1 cellular context compared by ENCODE assay signal in the genomic region with DNA sequence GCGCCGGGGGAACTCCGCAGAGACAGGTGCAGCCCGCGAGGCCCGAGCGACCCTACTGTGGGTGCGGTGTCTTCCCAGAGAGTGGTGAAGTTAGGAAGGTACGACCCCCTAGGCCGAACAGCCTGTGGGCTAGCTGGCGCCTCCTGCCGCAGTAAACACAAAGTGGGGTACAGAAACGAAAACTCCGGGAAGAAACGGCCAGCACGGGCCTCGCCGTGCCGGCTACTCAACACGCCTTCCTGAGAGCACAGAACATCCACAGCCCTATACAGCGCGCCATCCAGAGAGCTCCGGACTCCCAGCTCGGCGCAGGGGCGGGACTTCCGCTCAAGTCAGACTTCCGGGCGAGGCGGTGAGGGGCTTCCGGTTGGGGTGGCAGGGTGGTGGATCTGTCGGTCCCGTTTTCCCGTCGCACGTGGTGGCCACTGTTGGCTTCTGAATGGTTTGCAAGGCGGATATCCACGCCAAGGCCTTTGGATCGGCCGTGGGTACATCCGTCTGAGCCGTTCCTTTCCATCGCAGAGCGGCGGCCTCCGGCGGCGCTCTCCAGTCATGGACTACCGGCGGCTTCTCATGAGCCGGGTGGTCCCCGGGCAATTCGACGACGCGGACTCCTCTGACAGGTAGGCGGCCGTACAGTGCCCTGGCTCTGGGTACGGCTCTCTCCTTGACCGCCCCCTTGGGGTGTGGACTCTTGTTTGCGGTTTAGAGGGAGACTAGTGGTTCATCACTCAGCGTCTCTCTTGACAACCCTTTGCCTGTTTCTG.
TF ChIP-seq lines count a peak whose summit lies in the region.

A gene (minus strand): TSS at position 292 of the 767 bp plus-strand sequence. CDS start 2,569 bp downstream, outside the sequence.
A gene (plus strand): TSS at position 358 of the 767 bp plus-strand sequence. CDS start 195 bp downstream, at position 553.

TF ChIP-seq in K562, 482 proteins besides CTCF, POLR2A, EP300 and RAD21 (continued from another document and continues in another):
- TF ChIP-seq ZNF445 (CRISPR knock-in tag; IDR thresholded peaks at IDR 0.05; ENCODE audit: low read depth) (no peak), GABPB1 (CRISPR knock-in tag; IDR thresholded peaks at IDR 0.05) (peak; percentile 99), IFI16 (CRISPR knock-in tag; IDR thresholded peaks at IDR 0.05) (no peak), ZNF830 (CRISPR knock-in tag; IDR thresholded peaks at IDR 0.05) (no peak), POLR2B (IDR thresholded peaks at IDR 0.05; ENCODE audit: low read depth, partially characterized antibody) (peak; percentile 93), NFATC3 (IDR thresholded peaks at IDR 0.05) (no peak), BCOR (IDR thresholded peaks at IDR 0.05) (peak; percentile 63; the same call in 1 of the 2 replicates), MXI1 (IDR thresholded peaks at IDR 0.05; ENCODE audit: low read depth, low read length) (peak; percentile 72; the same call in 1 of the 2 replicates), DNMT1 (IDR thresholded peaks at IDR 0.05) (no peak), SMAD3 (CRISPR knock-in tag; conservative IDR thresholded peaks at IDR 0.05) (no peak), FOXA1 (IDR thresholded peaks at IDR 0.05; ENCODE audit: borderline replicate concordance) (no peak), MTA1 (IDR thresholded peaks at IDR 0.05; ENCODE audit: borderline replicate concordance) (no peak; the same call in 1 of the 2 replicates), HIVEP1 (CRISPR knock-in tag; IDR thresholded peaks at IDR 0.05) (no peak), FOXA3 (CRISPR knock-in tag; conservative IDR thresholded peaks at IDR 0.05 in 1 of 2, IDR thresholded peaks at IDR 0.05 in 1 of 2) (no peak), RBBP5 (IDR thresholded peaks at IDR 0.05; ENCODE audit: borderline replicate concordance, insufficient read depth, low read length, poor library complexity, severe bottlenecking) (peak; percentile 93), HCFC1 (IDR thresholded peaks at IDR 0.05; ENCODE audit: low read depth, low read length) (peak; percentile 73), SPI1 (IDR thresholded peaks at IDR 0.05; ENCODE audit: borderline replicate concordance, low read depth, low read length) (peak; percentile 85), PYGO2 (tag; IDR thresholded peaks at IDR 0.05) (no peak), KAT8 (IDR thresholded peaks at IDR 0.05; ENCODE audit: low read depth) (no peak), SREBF2 (CRISPR knock-in tag; IDR thresholded peaks at IDR 0.05) (no peak; the same call in 1 of the 2 replicates), ZNF239 (CRISPR knock-in tag; IDR thresholded peaks at IDR 0.05) (no peak), MCM3 (IDR thresholded peaks at IDR 0.05) (no peak), GABPA (tag; conservative IDR thresholded peaks at IDR 0.05; ENCODE audit: low read depth) (peak; percentile 100), TAF9B (IDR thresholded peaks at IDR 0.05; ENCODE audit: partially characterized antibody) (peak; percentile 92), ASH1L (IDR thresholded peaks at IDR 0.05; ENCODE audit: borderline replicate concordance, low read depth, partially characterized antibody) (no peak), SAFB2 (IDR thresholded peaks at IDR 0.05; ENCODE audit: borderline replicate concordance, low read depth, low read length, severe bottlenecking) (no peak), NONO (IDR thresholded peaks at IDR 0.05; ENCODE audit: low read depth in 2 of 2, low read length in 1 of 2) (no peak), RFX5 (IDR thresholded peaks at IDR 0.05; ENCODE audit: low read depth, low read length) (0 out of 2 replicates have a peak, but pooled peaks have one; percentile 24), BRD4 (IDR thresholded peaks at IDR 0.05) (no peak; the same call in 1 of the 2 replicates), ZNF75A (CRISPR knock-in tag; IDR thresholded peaks at IDR 0.05) (no peak), BRD9 (IDR thresholded peaks at IDR 0.05; ENCODE audit: low read depth, partially characterized antibody) (no peak), RBM15 (IDR thresholded peaks at IDR 0.05; ENCODE audit: insufficient read depth, low read length) (no peak), CXXC5 (CRISPR knock-in tag; IDR thresholded peaks at IDR 0.05) (peak; percentile 75), NR1H2 (CRISPR knock-in tag; IDR thresholded peaks at IDR 0.05) (no peak), KLF10 (CRISPR knock-in tag; IDR thresholded peaks at IDR 0.05) (no peak), SIRT6 (IDR thresholded peaks at IDR 0.05; ENCODE audit: low read depth, low read length) (no peak)
- TF ChIP-seq, protein P1, sequence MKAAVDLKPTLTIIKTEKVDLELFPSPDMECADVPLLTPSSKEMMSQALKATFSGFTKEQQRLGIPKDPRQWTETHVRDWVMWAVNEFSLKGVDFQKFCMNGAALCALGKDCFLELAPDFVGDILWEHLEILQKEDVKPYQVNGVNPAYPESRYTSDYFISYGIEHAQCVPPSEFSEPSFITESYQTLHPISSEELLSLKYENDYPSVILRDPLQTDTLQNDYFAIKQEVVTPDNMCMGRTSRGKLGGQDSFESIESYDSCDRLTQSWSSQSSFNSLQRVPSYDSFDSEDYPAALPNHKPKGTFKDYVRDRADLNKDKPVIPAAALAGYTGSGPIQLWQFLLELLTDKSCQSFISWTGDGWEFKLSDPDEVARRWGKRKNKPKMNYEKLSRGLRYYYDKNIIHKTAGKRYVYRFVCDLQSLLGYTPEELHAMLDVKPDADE (conservative IDR thresholded peaks at IDR 0.05; ENCODE audit: control insufficient read depth, low read depth, low read length), result peak; percentile 5; the same call in 1 of the 2 replicates
- TF ChIP-seq, protein P2, sequence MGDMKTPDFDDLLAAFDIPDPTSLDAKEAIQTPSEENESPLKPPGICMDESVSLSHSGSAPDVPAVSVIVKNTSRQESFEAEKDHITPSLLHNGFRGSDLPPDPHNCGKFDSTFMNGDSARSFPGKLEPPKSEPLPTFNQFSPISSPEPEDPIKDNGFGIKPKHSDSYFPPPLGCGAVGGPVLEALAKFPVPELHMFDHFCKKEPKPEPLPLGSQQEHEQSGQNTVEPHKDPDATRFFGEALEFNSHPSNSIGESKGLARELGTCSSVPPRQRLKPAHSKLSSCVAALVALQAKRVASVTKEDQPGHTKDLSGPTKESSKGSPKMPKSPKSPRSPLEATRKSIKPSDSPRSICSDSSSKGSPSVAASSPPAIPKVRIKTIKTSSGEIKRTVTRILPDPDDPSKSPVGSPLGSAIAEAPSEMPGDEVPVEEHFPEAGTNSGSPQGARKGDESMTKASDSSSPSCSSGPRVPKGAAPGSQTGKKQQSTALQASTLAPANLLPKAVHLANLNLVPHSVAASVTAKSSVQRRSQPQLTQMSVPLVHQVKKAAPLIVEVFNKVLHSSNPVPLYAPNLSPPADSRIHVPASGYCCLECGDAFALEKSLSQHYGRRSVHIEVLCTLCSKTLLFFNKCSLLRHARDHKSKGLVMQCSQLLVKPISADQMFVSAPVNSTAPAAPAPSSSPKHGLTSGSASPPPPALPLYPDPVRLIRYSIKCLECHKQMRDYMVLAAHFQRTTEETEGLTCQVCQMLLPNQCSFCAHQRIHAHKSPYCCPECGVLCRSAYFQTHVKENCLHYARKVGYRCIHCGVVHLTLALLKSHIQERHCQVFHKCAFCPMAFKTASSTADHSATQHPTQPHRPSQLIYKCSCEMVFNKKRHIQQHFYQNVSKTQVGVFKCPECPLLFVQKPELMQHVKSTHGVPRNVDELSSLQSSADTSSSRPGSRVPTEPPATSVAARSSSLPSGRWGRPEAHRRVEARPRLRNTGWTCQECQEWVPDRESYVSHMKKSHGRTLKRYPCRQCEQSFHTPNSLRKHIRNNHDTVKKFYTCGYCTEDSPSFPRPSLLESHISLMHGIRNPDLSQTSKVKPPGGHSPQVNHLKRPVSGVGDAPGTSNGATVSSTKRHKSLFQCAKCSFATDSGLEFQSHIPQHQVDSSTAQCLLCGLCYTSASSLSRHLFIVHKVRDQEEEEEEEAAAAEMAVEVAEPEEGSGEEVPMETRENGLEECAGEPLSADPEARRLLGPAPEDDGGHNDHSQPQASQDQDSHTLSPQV (IDR thresholded peaks at IDR 0.05), result no peak
- TF ChIP-seq, protein P3, sequence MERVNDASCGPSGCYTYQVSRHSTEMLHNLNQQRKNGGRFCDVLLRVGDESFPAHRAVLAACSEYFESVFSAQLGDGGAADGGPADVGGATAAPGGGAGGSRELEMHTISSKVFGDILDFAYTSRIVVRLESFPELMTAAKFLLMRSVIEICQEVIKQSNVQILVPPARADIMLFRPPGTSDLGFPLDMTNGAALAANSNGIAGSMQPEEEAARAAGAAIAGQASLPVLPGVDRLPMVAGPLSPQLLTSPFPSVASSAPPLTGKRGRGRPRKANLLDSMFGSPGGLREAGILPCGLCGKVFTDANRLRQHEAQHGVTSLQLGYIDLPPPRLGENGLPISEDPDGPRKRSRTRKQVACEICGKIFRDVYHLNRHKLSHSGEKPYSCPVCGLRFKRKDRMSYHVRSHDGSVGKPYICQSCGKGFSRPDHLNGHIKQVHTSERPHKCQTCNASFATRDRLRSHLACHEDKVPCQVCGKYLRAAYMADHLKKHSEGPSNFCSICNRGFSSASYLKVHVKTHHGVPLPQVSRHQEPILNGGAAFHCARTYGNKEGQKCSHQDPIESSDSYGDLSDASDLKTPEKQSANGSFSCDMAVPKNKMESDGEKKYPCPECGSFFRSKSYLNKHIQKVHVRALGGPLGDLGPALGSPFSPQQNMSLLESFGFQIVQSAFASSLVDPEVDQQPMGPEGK (CRISPR knock-in tag; IDR thresholded peaks at IDR 0.05; ENCODE audit: borderline replicate concordance), result no peak
- TF ChIP-seq, protein P4, sequence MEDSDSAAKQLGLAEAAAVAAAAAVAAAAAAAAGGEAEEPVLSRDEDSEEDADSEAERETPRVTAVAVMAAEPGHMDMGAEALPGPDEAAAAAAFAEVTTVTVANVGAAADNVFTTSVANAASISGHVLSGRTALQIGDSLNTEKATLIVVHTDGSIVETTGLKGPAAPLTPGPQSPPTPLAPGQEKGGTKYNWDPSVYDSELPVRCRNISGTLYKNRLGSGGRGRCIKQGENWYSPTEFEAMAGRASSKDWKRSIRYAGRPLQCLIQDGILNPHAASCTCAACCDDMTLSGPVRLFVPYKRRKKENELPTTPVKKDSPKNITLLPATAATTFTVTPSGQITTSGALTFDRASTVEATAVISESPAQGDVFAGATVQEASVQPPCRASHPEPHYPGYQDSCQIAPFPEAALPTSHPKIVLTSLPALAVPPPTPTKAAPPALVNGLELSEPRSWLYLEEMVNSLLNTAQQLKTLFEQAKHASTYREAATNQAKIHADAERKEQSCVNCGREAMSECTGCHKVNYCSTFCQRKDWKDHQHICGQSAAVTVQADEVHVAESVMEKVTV (CRISPR knock-in tag; IDR thresholded peaks at IDR 0.05), result no peak
- TF ChIP-seq, protein P5, sequence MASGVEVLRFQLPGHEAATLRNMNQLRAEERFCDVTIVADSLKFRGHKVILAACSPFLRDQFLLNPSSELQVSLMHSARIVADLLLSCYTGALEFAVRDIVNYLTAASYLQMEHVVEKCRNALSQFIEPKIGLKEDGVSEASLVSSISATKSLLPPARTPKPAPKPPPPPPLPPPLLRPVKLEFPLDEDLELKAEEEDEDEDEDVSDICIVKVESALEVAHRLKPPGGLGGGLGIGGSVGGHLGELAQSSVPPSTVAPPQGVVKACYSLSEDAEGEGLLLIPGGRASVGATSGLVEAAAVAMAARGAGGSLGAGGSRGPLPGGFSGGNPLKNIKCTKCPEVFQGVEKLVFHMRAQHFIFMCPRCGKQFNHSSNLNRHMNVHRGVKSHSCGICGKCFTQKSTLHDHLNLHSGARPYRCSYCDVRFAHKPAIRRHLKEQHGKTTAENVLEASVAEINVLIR (CRISPR knock-in tag; IDR thresholded peaks at IDR 0.05), result no peak
- TF ChIP-seq, protein P6, sequence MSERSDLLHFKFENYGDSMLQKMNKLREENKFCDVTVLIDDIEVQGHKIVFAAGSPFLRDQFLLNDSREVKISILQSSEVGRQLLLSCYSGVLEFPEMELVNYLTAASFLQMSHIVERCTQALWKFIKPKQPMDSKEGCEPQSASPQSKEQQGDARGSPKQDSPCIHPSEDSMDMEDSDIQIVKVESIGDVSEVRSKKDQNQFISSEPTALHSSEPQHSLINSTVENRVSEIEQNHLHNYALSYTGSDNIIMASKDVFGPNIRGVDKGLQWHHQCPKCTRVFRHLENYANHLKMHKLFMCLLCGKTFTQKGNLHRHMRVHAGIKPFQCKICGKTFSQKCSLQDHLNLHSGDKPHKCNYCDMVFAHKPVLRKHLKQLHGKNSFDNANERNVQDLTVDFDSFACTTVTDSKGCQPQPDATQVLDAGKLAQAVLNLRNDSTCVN (CRISPR knock-in tag; IDR thresholded peaks at IDR 0.05), result no peak
- TF ChIP-seq, protein P7, sequence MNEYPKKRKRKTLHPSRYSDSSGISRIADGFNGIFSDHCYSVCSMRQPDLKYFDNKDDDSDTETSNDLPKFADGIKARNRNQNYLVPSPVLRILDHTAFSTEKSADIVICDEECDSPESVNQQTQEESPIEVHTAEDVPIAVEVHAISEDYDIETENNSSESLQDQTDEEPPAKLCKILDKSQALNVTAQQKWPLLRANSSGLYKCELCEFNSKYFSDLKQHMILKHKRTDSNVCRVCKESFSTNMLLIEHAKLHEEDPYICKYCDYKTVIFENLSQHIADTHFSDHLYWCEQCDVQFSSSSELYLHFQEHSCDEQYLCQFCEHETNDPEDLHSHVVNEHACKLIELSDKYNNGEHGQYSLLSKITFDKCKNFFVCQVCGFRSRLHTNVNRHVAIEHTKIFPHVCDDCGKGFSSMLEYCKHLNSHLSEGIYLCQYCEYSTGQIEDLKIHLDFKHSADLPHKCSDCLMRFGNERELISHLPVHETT (CRISPR knock-in tag; conservative IDR thresholded peaks at IDR 0.05 in 1 of 2, IDR thresholded peaks at IDR 0.05 in 1 of 2), result peak in 1 of 2 experiments; percentile 81; a peak in 2 of 4 replicates
- TF ChIP-seq, protein P8, sequence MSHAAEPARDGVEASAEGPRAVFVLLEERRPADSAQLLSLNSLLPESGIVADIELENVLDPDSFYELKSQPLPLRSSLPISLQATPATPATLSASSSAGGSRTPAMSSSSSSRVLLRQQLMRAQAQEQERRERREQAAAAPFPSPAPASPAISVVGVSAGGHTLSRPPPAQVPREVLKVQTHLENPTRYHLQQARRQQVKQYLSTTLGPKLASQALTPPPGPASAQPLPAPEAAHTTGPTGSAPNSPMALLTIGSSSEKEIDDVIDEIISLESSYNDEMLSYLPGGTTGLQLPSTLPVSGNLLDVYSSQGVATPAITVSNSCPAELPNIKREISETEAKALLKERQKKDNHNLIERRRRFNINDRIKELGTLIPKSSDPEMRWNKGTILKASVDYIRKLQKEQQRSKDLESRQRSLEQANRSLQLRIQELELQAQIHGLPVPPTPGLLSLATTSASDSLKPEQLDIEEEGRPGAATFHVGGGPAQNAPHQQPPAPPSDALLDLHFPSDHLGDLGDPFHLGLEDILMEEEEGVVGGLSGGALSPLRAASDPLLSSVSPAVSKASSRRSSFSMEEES (CRISPR knock-in tag; IDR thresholded peaks at IDR 0.05), result no peak
- TF ChIP-seq, protein P9, sequence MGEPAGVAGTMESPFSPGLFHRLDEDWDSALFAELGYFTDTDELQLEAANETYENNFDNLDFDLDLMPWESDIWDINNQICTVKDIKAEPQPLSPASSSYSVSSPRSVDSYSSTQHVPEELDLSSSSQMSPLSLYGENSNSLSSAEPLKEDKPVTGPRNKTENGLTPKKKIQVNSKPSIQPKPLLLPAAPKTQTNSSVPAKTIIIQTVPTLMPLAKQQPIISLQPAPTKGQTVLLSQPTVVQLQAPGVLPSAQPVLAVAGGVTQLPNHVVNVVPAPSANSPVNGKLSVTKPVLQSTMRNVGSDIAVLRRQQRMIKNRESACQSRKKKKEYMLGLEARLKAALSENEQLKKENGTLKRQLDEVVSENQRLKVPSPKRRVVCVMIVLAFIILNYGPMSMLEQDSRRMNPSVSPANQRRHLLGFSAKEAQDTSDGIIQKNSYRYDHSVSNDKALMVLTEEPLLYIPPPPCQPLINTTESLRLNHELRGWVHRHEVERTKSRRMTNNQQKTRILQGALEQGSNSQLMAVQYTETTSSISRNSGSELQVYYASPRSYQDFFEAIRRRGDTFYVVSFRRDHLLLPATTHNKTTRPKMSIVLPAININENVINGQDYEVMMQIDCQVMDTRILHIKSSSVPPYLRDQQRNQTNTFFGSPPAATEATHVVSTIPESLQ (CRISPR knock-in tag; IDR thresholded peaks at IDR 0.05), result peak; percentile 22; the same call in 1 of the 2 replicates
